In the genomic region with DNA sequence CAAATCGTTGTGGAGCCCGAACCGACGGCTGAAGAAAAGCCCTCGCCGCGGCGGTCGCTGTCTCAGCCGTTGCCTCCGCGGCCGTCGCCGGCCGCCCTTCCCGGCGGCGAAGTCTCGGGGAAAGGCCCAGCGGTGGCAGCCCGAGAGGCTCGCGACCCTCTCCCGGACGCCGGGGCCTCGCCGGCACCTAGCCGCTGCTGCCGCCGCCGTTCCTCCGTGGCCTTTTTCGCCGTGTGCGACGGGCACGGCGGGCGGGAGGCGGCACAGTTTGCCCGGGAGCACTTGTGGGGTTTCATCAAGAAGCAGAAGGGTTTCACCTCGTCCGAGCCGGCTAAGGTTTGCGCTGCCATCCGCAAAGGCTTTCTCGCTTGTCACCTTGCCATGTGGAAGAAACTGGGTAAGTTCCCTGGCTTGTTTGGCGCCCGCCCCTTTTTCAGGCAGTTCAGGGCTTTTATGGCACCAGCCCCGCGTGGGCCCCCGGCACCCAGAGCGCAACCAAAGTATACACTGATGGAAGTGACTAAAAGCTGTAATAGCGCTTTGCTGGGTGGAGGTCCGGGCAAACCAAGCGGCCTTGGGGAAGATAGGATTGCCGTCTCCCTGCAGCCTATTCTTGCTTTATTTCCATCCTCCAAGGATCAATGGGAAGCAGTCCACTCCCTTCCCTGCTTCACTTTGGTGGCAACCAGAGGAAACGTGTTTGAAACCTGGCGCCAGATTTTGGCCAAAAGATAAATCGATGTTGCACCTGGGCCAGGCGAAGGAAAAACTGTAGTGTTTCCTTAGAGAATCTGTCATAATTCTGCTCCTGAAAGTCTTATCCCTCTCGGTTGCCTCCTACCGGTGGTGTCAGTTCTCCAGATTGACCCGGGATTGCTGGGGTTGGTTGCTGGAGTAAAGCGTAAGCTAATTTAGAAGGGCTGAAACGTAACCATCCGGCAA, we compare ENCODE assay signal across 8 cellular contexts. TPM values are rescaled to one million over a fixed set of nuclear protein-coding genes. Genes with fewer than 3 reads are reported as not detected.
DNase-seq lines count a peak whose midpoint lies in the region; ATAC-seq, FAIRE-seq and TF ChIP-seq lines count a peak whose summit lies in the region.

No MANE protein-coding gene starts in this region.

- peak; percentile 50 for FAIRE-seq in H54 (lab: Jason Lieb, UNC)

- TF ChIP-seq CTCF in DND-41 (IDR thresholded peaks at IDR 0.05; ENCODE audit: borderline replicate concordance, extremely low read depth, low read length, poor library complexity, severe bottlenecking) (peak; percentile 86), omental fat pad (IDR thresholded peaks at IDR 0.05) (peak in 1 of 3 donors; percentile 6)

- under 1% methylated on average over 69 of the region's 69 CpGs for WGBS in thymus

- H3K79me2 ChIP-seq in DND-41 (ENCODE audit: insufficient read depth, low read length), result peaks cover 57% of the 10 kb centered on the region

- H3K36me3 ChIP-seq in DND-41 (ENCODE audit: insufficient read depth, low read length) (no peaks in the 10 kb centered on the region; the same call in 1 of the 2 replicates), thymus (ENCODE audit: control insufficient read depth, insufficient read depth) (no peaks in the 10 kb centered on the region)

- H3K27me3 ChIP-seq in DND-41 (ENCODE audit: insufficient read depth, low read length, poor library complexity) (no peaks in the 10 kb centered on the region), thymus (ENCODE audit: control insufficient read depth, insufficient read depth) (no peaks in the 10 kb centered on the region)

- no peak for TF ChIP-seq POLR2A in H54 (IDR thresholded peaks at IDR 0.05; ENCODE audit: low read depth, low read length)

- peak; percentile 81 for DNase-seq in DND-41
- DNase-seq in H54 (ENCODE audit: insufficient read length, low spot score), result peak; percentile 91
- DNase-seq in M059J (ENCODE audit: low read depth), result peak; percentile 85
- peak; percentile 88 for DNase-seq in SK-N-DZ (ENCODE audit: low spot score)
- DNase-seq in activated naive CD4-positive, alpha-beta T cell treated with anti-CD3 and anti-CD28 coated beads, Interleukin-2, amount 50 U/mL, for 16 hours, result peak; percentile 75
- peak; percentile 72 for DNase-seq in glomerular endothelial cell (ENCODE audit: extremely low read depth, low read depth, low spot score)
- peak; percentile 68 for DNase-seq in omental fat pad (ENCODE audit: low spot score)

- H3K4me3 ChIP-seq in DND-41 (ENCODE audit: low read depth in 1 of 2, low read length in 2 of 2) (peak overlapping the region; percentile 64 to 90), thymus (ENCODE audit: low read length) (peak overlapping the region; percentile 95)

- peaks cover 33% of the 10 kb centered on the region; the same call in 1 of the 2 replicates for H4K20me1 ChIP-seq in DND-41 (ENCODE audit: insufficient read depth, low read length)

- H3K4me1 ChIP-seq in DND-41 (ENCODE audit: insufficient read depth, low read length) (peaks cover 32% of the 10 kb centered on the region), thymus (ENCODE audit: control insufficient read depth, insufficient read depth, low read length) (peaks cover 7% of the 10 kb centered on the region)

- H3K9me3 ChIP-seq in DND-41 (ENCODE audit: insufficient read depth, low read length, severe bottlenecking), result no peaks in the 10 kb centered on the region
- H3K9me3 ChIP-seq in thymus (ENCODE audit: control insufficient read depth), result no peaks in the 10 kb centered on the region

- H3K27ac ChIP-seq in DND-41 (ENCODE audit: low read length) (peak overlapping the region; percentile 89), thymus (ENCODE audit: low read depth) (peak overlapping the region; percentile 86)

- ATAC-seq in DND-41 (ENCODE audit: insufficient read depth, low read depth), result peak; percentile 43
- ATAC-seq in omental fat pad (ENCODE audit: low FRiP score), result no peak

- H3K4me2 ChIP-seq in DND-41 (ENCODE audit: insufficient read depth, low read length), result peak overlapping the region; percentile 70

- H3K9ac ChIP-seq in DND-41 (ENCODE audit: low read depth, low read length), result peak overlapping the region; percentile 90

- peak overlapping the region; percentile 94 for H2AFZ ChIP-seq in DND-41 (ENCODE audit: low read depth, low read length)

RNA-seq across cellular contexts. Expression of a gene that starts 0.8 kb away (rescaled TPM):
- total RNA-seq in M059J (2014; rRNA removed; shearing (Covaris generic)), result 9.0 and 10.6 TPM in 2 replicates
- 36.1 and 42.6 TPM in 2 replicates for polyA plus RNA-seq in SK-N-DZ (2014; cell fraction: cytosol; rRNA removed)
- 21.7 and 24.9 TPM in 2 replicates for polyA plus RNA-seq in SK-N-DZ (2014; cell fraction: nucleus; rRNA removed)
- total RNA-seq in glomerular endothelial cell (22.2 and 27.6 TPM in 2 replicates), omental fat pad (10 to 100 TPM; 11.1 to 32.0 (median 13.3) TPM)
- polyA plus RNA-seq in thymus, result 6.5 TPM
